12 cellular contexts compared by ENCODE assay signal in genomic region chrX:47158131-47158530, GRCh38. TPM values are rescaled to one million over a fixed set of nuclear protein-coding genes. Genes with fewer than 3 reads are reported as not detected.
DNase-seq lines count a peak whose midpoint lies in the region; ATAC-seq and TF ChIP-seq lines count a peak whose summit lies in the region.
"Had no signal": no experiment of that assay in that cellular context is flagged by ENCODE, and none has a peak within 500 bp of the region (broad histone marks: within the 10 kb centered on the region; RNA-seq: fewer than 3 reads in every experiment).

No MANE protein-coding gene starts in this region.

- TF ChIP-seq CTCF in GM23338 (conservative IDR thresholded peaks at IDR 0.05; ENCODE audit: low read depth in 2 of 2) = peak; percentile 37 to 58
- TF ChIP-seq CTCF in OCI-LY7 (conservative IDR thresholded peaks at IDR 0.05; ENCODE audit: low read length) = 0 out of 2 replicates have a peak, but pooled peaks have one; percentile 14
- peak; percentile 7 for TF ChIP-seq CTCF in foreskin keratinocyte (conservative IDR thresholded peaks at IDR 0.05)
- no peak for TF ChIP-seq CTCF in lower lobe of right lung (IDR thresholded peaks at IDR 0.05)
- TF ChIP-seq CTCF in nephron progenitor cell (IDR thresholded peaks at IDR 0.05) = no peak

- H3K9me3 Mint-ChIP-seq in GM23338 (no peaks in the 10 kb centered on the region), nephron progenitor cell (peaks cover 80% of the 10 kb centered on the region)

- ATAC-seq in GM23338 (peak; percentile 76), foreskin keratinocyte (no peak), sciatic nerve (no peak), HG03025 (IDR thresholded peaks at IDR 0.05; ENCODE audit: low FRiP score, unreplicated experiment) (no peak), lower lobe of right lung (no peak)
- ATAC-seq: Right ventricle myocardium inferior had no signal

- no peak overlapping the region for H3K27ac Mint-ChIP-seq in GM23338
- no peak overlapping the region for H3K27ac Mint-ChIP-seq in nephron progenitor cell
- H3K27ac Mint-ChIP-seq: B cell had no signal

- H3K27me3 Mint-ChIP-seq in GM23338 (ENCODE audit: insufficient read depth, low read depth, poor library complexity) = peaks cover 2% of the 10 kb centered on the region
- H3K27me3 Mint-ChIP-seq in nephron progenitor cell (ENCODE audit: low read depth, poor library complexity) = peaks cover 3% of the 10 kb centered on the region
- H3K27me3 Mint-ChIP-seq: B cell; CD4-positive, alpha-beta memory T cell had no signal

- H4K20me1 ChIP-seq in GM23338 (replicated peaks; ENCODE audit: insufficient read depth) (no peaks in the 10 kb centered on the region; the same call in 1 of the 2 replicates), OCI-LY7 (ENCODE audit: insufficient read depth, low read length) (no peaks in the 10 kb centered on the region)

- DNase-seq in GM23338 (ENCODE audit: low spot score) = peak; percentile 40
- DNase-seq in OCI-LY7 (ENCODE audit: low spot score) = no peak
- no peak for DNase-seq in foreskin keratinocyte
- peak; percentile 50 for DNase-seq in sciatic nerve (ENCODE audit: low spot score)
- no peak for DNase-seq in lower lobe of right lung
- no peak for DNase-seq in nephron progenitor cell
- DNase-seq: CD4-positive, alpha-beta memory T cell; NCI-H1048; NCI-H69 had no signal

- H3K4me3 ChIP-seq in GM23338 = no peak overlapping the region
- no peak overlapping the region for H3K4me3 ChIP-seq in OCI-LY7 (ENCODE audit: low read depth, low read length, poor library complexity, severe bottlenecking)
- no peak overlapping the region for H3K4me3 ChIP-seq in lower lobe of right lung

- no peak overlapping the region for H3K4me2 ChIP-seq in GM23338
- H3K4me2 ChIP-seq in OCI-LY7 (ENCODE audit: low read length) = no peak overlapping the region

- H3K36me3 Mint-ChIP-seq in GM23338 (ENCODE audit: low read depth) (peaks cover 52% of the 10 kb centered on the region), nephron progenitor cell (ENCODE audit: low read depth) (peaks cover 88% of the 10 kb centered on the region)

- H3K27ac ChIP-seq in GM23338 (ENCODE audit: low read depth) (no peak overlapping the region), OCI-LY7 (ENCODE audit: low read depth, low read length, poor library complexity, severe bottlenecking) (no peak overlapping the region), foreskin keratinocyte (no peak overlapping the region), lower lobe of right lung (no peak overlapping the region)

- H3K4me3 Mint-ChIP-seq in GM23338 = no peak overlapping the region
- no peak overlapping the region for H3K4me3 Mint-ChIP-seq in nephron progenitor cell
- H3K4me3 Mint-ChIP-seq: B cell; CD4-positive, alpha-beta memory T cell had no signal

- no peaks in the 10 kb centered on the region for H3K9me3 ChIP-seq in OCI-LY7 (ENCODE audit: low read length)
- H3K9me3 ChIP-seq in lower lobe of right lung = no peaks in the 10 kb centered on the region

- H3K9me2 ChIP-seq in GM23338 (ENCODE audit: insufficient read depth) = no peaks in the 10 kb centered on the region
- no peaks in the 10 kb centered on the region for H3K9me2 ChIP-seq in OCI-LY7 (ENCODE audit: insufficient read depth, low read length)

- H3K79me2 ChIP-seq in GM23338 (replicated peaks; ENCODE audit: insufficient read depth) (peaks cover 71% of the 10 kb centered on the region), OCI-LY7 (ENCODE audit: insufficient read depth, low read depth, low read length) (peaks cover 55% of the 10 kb centered on the region)

- intact Hi-C loops in OCI-LY7 (cut with micrococcal nuclease; ENCODE audit: unreplicated experiment) (no loop called here), sciatic nerve (cut with DNase I) (no loop called here), lower lobe of right lung (cut with DNase I) (no loop called here)

- no peaks in the 10 kb centered on the region for H3K4me1 ChIP-seq in GM23338 (ENCODE audit: insufficient read depth)
- no peaks in the 10 kb centered on the region for H3K4me1 ChIP-seq in OCI-LY7 (ENCODE audit: insufficient read depth, low read length, poor library complexity, severe bottlenecking)
- H3K4me1 ChIP-seq in foreskin keratinocyte = no peaks in the 10 kb centered on the region
- H3K4me1 ChIP-seq in lower lobe of right lung = no peaks in the 10 kb centered on the region

- H3F3A ChIP-seq in GM23338 (replicated peaks; ENCODE audit: low read depth) = no peaks in the 10 kb centered on the region

- H3K4me1 Mint-ChIP-seq in GM23338 (no peaks in the 10 kb centered on the region), nephron progenitor cell (no peaks in the 10 kb centered on the region)

- H3K36me3 ChIP-seq in GM23338 (ENCODE audit: insufficient read depth) (no peaks in the 10 kb centered on the region), OCI-LY7 (ENCODE audit: insufficient read depth, low read length) (peaks cover 76% of the 10 kb centered on the region), lower lobe of right lung (peaks cover 21% of the 10 kb centered on the region)

- no peak overlapping the region for H2AFZ ChIP-seq in GM23338
- no peak overlapping the region for H2AFZ ChIP-seq in OCI-LY7 (ENCODE audit: low read length)

- BruUV-seq in OCI-LY7 (replicated peaks; lab: Mats Ljungman, UMichigan) = no TSS peak

- H3K27me3 ChIP-seq in GM23338 (ENCODE audit: insufficient read depth) = no peaks in the 10 kb centered on the region
- no peaks in the 10 kb centered on the region for H3K27me3 ChIP-seq in foreskin keratinocyte
- no peaks in the 10 kb centered on the region for H3K27me3 ChIP-seq in lower lobe of right lung (ENCODE audit: low read depth)

- POLR2A ChIA-PET in OCI-LY7 (lab: Charles Lee) = interaction anchor here (0.6 to 2.0 kb wide), 2 partner anchors 13 to 28 kb away, joined by 3 to 5 read pairs; partner anchors contain the start of genes NDUFB11 and RBM10

- CTCF ChIA-PET in OCI-LY7 (lab: Charles Lee; ENCODE audit: unreplicated experiment) = no interaction called here

TF ChIP-seq in GM23338, 12 proteins besides CTCF, POLR2A, EP300 and RAD21 (continues in another document):
- TF ChIP-seq REST (IDR thresholded peaks at IDR 0.05; ENCODE audit: unreplicated experiment) = no peak

RNA-seq across cellular contexts. Expression of gene RBM10, which starts 13.1 kb away (rescaled TPM):
- 80.0 and 101 TPM in 2 replicates for total RNA-seq in GM23338 (2014; rRNA removed; shearing (Covaris generic))
- polyA plus RNA-seq in GM23338 (2016; fragmentation: Nextera tagmentation; extraction: Ambion mirVana) = 38.9 and 39.5 TPM in 2 replicates
- 40.1 and 45.6 TPM in 2 replicates for total RNA-seq in OCI-LY7 (2014; rRNA removed; shearing (Covaris generic))
- 44.9 and 46.6 TPM in 2 replicates for total RNA-seq in OCI-LY7 (2022)
- 47.4 and 51.4 TPM in 2 replicates for total RNA-seq in foreskin keratinocyte
- 31.8 and 34.3 TPM in 2 replicates for polyA plus RNA-seq in foreskin keratinocyte
- 27.4 TPM for total RNA-seq in sciatic nerve
- 32.1 TPM for total RNA-seq in lower lobe of right lung

RNA-seq across cellular contexts. Expression of gene NDUFB11, which starts 13.6 kb away (rescaled TPM):
- total RNA-seq in GM23338 (2014; rRNA removed; shearing (Covaris generic)) = 52.2 and 103 TPM in 2 replicates
- 238 and 247 TPM in 2 replicates for polyA plus RNA-seq in GM23338 (2016; fragmentation: Nextera tagmentation; extraction: Ambion mirVana)
- 139 TPM in 2 replicates for total RNA-seq in OCI-LY7 (2014; rRNA removed; shearing (Covaris generic))
- total RNA-seq in OCI-LY7 (2022) = 76.8 and 78.1 TPM in 2 replicates
- total RNA-seq in foreskin keratinocyte = 84.7 and 94.3 TPM in 2 replicates
- polyA plus RNA-seq in foreskin keratinocyte = 124 and 134 TPM in 2 replicates
- 29.5 TPM for total RNA-seq in sciatic nerve
- 57.1 TPM for total RNA-seq in lower lobe of right lung

RNA-seq across cellular contexts. Expression of gene UBA1, which starts 35.5 kb away (rescaled TPM):
- total RNA-seq in GM23338 (2014; rRNA removed; shearing (Covaris generic)) = 344 and 377 TPM in 2 replicates
- polyA plus RNA-seq in GM23338 (2016; fragmentation: Nextera tagmentation; extraction: Ambion mirVana) = 97.7 and 104 TPM in 2 replicates
- total RNA-seq in OCI-LY7 (2014; rRNA removed; shearing (Covaris generic)) = 137 and 169 TPM in 2 replicates
- 294 and 296 TPM in 2 replicates for total RNA-seq in OCI-LY7 (2022)
- 178 and 181 TPM in 2 replicates for total RNA-seq in foreskin keratinocyte
- 161 and 163 TPM in 2 replicates for polyA plus RNA-seq in foreskin keratinocyte
- 165 TPM for total RNA-seq in sciatic nerve
- total RNA-seq in lower lobe of right lung = 152 TPM

Comparison
In these comparisons a context has a peak if more than half of its experiments do, and no peak if none do; other contexts are left out.
1. DNase-seq: peak in GM23338 (single experiment) and sciatic nerve (single experiment); none in OCI-LY7 (single experiment), foreskin keratinocyte (0 of 2), lower lobe of right lung (single experiment) and nephron progenitor cell (single experiment).
2. CTCF ChIP-seq: peak in GM23338 (2 of 2), OCI-LY7 (single experiment) and foreskin keratinocyte (single experiment); none in lower lobe of right lung (single experiment) and nephron progenitor cell (single experiment).